21 cellular contexts compared by ENCODE assay signal in the genomic region with DNA sequence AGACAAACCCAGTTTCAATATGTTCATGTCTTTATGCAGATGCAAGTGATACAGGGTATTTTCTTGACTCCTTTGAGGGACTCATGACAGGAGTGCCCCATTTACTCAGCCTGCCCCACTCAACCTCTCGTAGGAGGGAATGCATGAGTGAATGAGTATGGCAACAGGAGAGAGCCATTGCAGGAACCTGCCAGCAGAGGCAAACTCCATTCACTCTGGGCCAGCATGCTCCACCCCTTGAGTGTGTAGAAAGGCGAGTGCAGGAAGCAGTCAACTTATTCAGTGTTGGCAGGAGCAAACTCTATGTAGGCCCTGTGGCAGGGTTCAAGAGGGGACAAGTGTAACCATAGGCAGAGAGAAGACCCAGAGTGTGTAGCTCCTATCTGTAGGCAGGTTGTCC.
"Had no signal": no experiment of that assay in that cellular context is flagged by ENCODE, and none has a peak within 500 bp of the region (broad histone marks: within the 10 kb centered on the region; RNA-seq: fewer than 3 reads in every experiment).

No MANE protein-coding gene starts in this region.

- H3K36me3 ChIP-seq: adrenal gland, MG63 had no signal

- H3K36me3 Mint-ChIP-seq: activated CD4-positive, alpha-beta memory T cell treated with anti-CD3 and anti-CD28 coated beads for 36 hours; activated naive CD8-positive, alpha-beta T cell treated with anti-CD3 and anti-CD28 coated beads, Interleukin-2, amount 10 ng/mL, durations not matched to agents 7 days and 5 days had no signal

- H3K4me3 Mint-ChIP-seq: activated CD4-positive, alpha-beta memory T cell treated with anti-CD3 and anti-CD28 coated beads for 36 hours; activated CD4-positive, alpha-beta T cell treated with anti-CD3 and anti-CD28 coated beads, Interleukin-2, amount 10 ng/mL, durations not matched to agents 7 days and 5 days; activated naive CD8-positive, alpha-beta T cell treated with anti-CD3 and anti-CD28 coated beads, Interleukin-2, amount 10 ng/mL, durations not matched to agents 7 days and 5 days; activated T-cell treated with anti-CD3 and anti-CD28 coated beads, Interleukin-2, amount 50 U/mL, for 72 hours; T-helper 17 cell had no signal

- H3K9me3 ChIP-seq: adrenal gland had no signal

- H3K27me3 Mint-ChIP-seq: activated CD4-positive, alpha-beta memory T cell treated with anti-CD3 and anti-CD28 coated beads for 36 hours; activated CD4-positive, alpha-beta T cell treated with anti-CD3 and anti-CD28 coated beads, Interleukin-2, amount 10 ng/mL, durations not matched to agents 7 days and 5 days; activated naive CD8-positive, alpha-beta T cell treated with anti-CD3 and anti-CD28 coated beads, Interleukin-2, amount 10 ng/mL, durations not matched to agents 7 days and 5 days; T-helper 17 cell had no signal

- H3K4me3 ChIP-seq: adrenal gland, MG63, PC-9 had no signal

- H2AFZ ChIP-seq: PC-9 had no signal

- H3K9me3 Mint-ChIP-seq: activated naive CD8-positive, alpha-beta T cell treated with anti-CD3 and anti-CD28 coated beads, Interleukin-2, amount 10 ng/mL, durations not matched to agents 7 days and 5 days had no signal

- H3K4me1 Mint-ChIP-seq: activated CD4-positive, alpha-beta T cell treated with anti-CD3 and anti-CD28 coated beads, Interleukin-2, amount 10 ng/mL, durations not matched to agents 7 days and 5 days; activated naive CD8-positive, alpha-beta T cell treated with anti-CD3 and anti-CD28 coated beads, Interleukin-2, amount 10 ng/mL, durations not matched to agents 7 days and 5 days; T-helper 17 cell had no signal

- H3K27me3 ChIP-seq: adrenal gland, MG63 had no signal

- H3K27ac ChIP-seq: adrenal gland, PC-9 had no signal

- DNase-seq: activated CD4-positive, alpha-beta memory T cell treated with anti-CD3 and anti-CD28 coated beads for 36 hours; activated CD4-positive, alpha-beta T cell treated with anti-CD3 and anti-CD28 coated beads, Interleukin-2, amount 10 ng/mL, durations not matched to agents 7 days and 5 days; activated CD4-positive, CD25-positive, alpha-beta regulatory T cell; activated naive CD4-positive, alpha-beta T cell treated with anti-CD3 and anti-CD28 coated beads, Interleukin-2, amount 50 U/mL, for 16 hours; activated naive CD8-positive, alpha-beta T cell treated with anti-CD3 and anti-CD28 coated beads, Interleukin-2, amount 10 ng/mL, durations not matched to agents 7 days and 5 days; activated T-cell treated with anti-CD3 and anti-CD28 coated beads, Interleukin-2, amount 50 U/mL, for 72 hours; adrenal gland; anterior cingulate cortex; cerebellar nuclear complex; MG63; NCI-H1105 treated with DMSO at 0.1 percent for 48 hours; NCI-H1436 treated with DMSO at 0.1 percent for 48 hours; NCI-H187; NCI-H2081 treated with DMSO at 0.1 percent for 48 hours; NCI-H446; NCI-H524; PC-9; SHP77 treated with DMSO at 0.1 percent for 48 hours; T-helper 17 cell; T-helper 9 cell had no signal

- H3K4me1 ChIP-seq: adrenal gland had no signal

- ATAC-seq: activated T-cell treated with anti-CD3 and anti-CD28 coated beads, Interleukin-2, amount 50 U/mL, for 72 hours; T-helper 17 cell had no signal

- H3K27ac Mint-ChIP-seq: activated CD4-positive, alpha-beta memory T cell treated with anti-CD3 and anti-CD28 coated beads for 36 hours; activated CD4-positive, alpha-beta T cell treated with anti-CD3 and anti-CD28 coated beads, Interleukin-2, amount 10 ng/mL, durations not matched to agents 7 days and 5 days; activated naive CD8-positive, alpha-beta T cell treated with anti-CD3 and anti-CD28 coated beads, Interleukin-2, amount 10 ng/mL, durations not matched to agents 7 days and 5 days; activated T-cell treated with anti-CD3 and anti-CD28 coated beads, Interleukin-2, amount 50 U/mL, for 72 hours; activated T-helper 2 cell treated with anti-CD3 and anti-CD28 coated beads, Interferon-gamma antibody, Interleukin-2, Interleukin-4, amounts not matched to agents 10 μg/mL and 5 μg/mL and 100 μg/mL, durations not matched to agents 14 hours and 24 hours and 36 hours; T-helper 17 cell had no signal

- H3K4me2 ChIP-seq: PC-9 had no signal
